22 cellular contexts compared by ENCODE assay signal in the genomic region with DNA sequence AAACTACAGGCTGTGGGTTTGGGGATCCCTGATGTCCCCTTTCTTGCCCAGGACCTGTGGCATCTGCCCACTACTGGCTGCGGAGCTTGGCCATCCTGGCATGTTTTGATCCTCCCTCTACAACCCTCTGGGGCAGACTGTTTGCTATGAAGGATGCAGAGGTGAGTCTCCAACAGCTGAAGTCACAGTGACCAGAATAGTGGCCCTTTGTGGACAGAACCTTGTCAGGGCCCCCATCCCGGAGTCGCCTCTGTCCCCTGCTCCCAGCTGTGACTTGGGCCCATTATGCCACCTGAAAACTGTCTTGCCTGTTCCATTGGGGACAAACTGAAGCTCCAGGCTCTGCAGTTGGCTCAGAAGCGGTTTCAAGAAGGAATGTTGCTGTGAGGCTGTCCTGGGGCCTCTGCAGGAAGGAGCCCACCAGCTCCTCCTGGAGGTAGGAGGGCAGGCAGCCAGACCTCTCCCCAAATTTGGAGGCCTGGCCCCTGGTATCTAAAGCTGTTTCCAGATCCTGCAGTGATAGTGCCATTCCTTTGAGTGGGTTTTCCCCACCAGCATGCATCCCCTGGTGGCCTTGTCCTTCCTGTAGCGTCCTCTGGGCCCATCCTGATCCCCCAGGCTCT.
DNase-seq lines count a peak whose midpoint lies in the region; ATAC-seq and TF ChIP-seq lines count a peak whose summit lies in the region.
"Had no signal": no experiment of that assay in that cellular context is flagged by ENCODE, and none has a peak within 500 bp of the region (broad histone marks: within the 10 kb centered on the region; RNA-seq: fewer than 3 reads in every experiment).

No MANE protein-coding gene starts in this region.

- H3K9me3 ChIP-seq in endodermal cell (ENCODE audit: control insufficient read depth, low read length) (no peaks in the 10 kb centered on the region), lower lobe of right lung (no peaks in the 10 kb centered on the region), heart left ventricle (no peaks in the 10 kb centered on the region)

- TF ChIP-seq CTCF in endodermal cell (conservative IDR thresholded peaks at IDR 0.05) (peak; percentile 65), lower lobe of right lung (IDR thresholded peaks at IDR 0.05) (no peak), heart left ventricle (IDR thresholded peaks at IDR 0.05) (no peak)

- H3K4me1 Mint-ChIP-seq in endodermal cell = no peaks in the 10 kb centered on the region
- no peaks in the 10 kb centered on the region for H3K4me1 Mint-ChIP-seq in activated CD4-positive, alpha-beta memory T cell treated with anti-CD3 and anti-CD28 coated beads for 36 hours (ENCODE audit: low read depth)
- H3K4me1 Mint-ChIP-seq: CD4-positive, alpha-beta memory T cell had no signal

- POLR2A ChIA-PET in activated CD4-positive, alpha-beta memory T cell treated with anti-CD3 and anti-CD28 coated beads for 36 hours (lab: Charles Lee) = no interaction called here

- peaks cover 2% of the 10 kb centered on the region for H3K27me3 Mint-ChIP-seq in endodermal cell (ENCODE audit: insufficient read depth)
- H3K27me3 Mint-ChIP-seq in activated CD4-positive, alpha-beta memory T cell treated with anti-CD3 and anti-CD28 coated beads for 36 hours = peaks cover 33% of the 10 kb centered on the region

- peak; percentile 77 for DNase-seq in H7
- DNase-seq in endodermal cell = peak; percentile 75
- peak; percentile 28 for DNase-seq in lower lobe of right lung
- no peak for DNase-seq in SIG-M5 (lab: John Stamatoyannopoulos, UW)
- DNase-seq in SHP77 treated with DMSO at 0.1 percent for 48 hours (lab: John Stamatoyannopoulos, UW) = no peak
- no peak for DNase-seq in heart left ventricle
- no peak for DNase-seq in activated CD4-positive, alpha-beta memory T cell treated with anti-CD3 and anti-CD28 coated beads for 36 hours
- DNase-seq: C1 segment of cervical spinal cord; CD4-positive, alpha-beta memory T cell; COR-L47; DMS53; KBM-7; MV-4-11; NCI-H1105; NCI-H146; NCI-H1930; NCI-H2107; NCI-H524 treated with DMSO at 0.1 percent for 48 hours; NCI-H774; PC-9; Right ventricle myocardium superior; SW 1271 had no signal

- CTCF ChIA-PET in activated CD4-positive, alpha-beta memory T cell treated with anti-CD3 and anti-CD28 coated beads for 36 hours (lab: Charles Lee) = no interaction called here

- H3K9ac ChIP-seq in endodermal cell (ENCODE audit: extremely low read depth, low read length, poor library complexity, severe bottlenecking) = no peak overlapping the region

- H3K27ac ChIP-seq in endodermal cell (ENCODE audit: low read depth, low read length) (no peak overlapping the region), lower lobe of right lung (no peak overlapping the region), heart left ventricle (no peak overlapping the region)
- H3K27ac ChIP-seq: PC-9 had no signal

- no peak overlapping the region for H3K4me3 ChIP-seq in H7 (ENCODE audit: insufficient read depth, low read depth, low read length)
- no peak overlapping the region for H3K4me3 ChIP-seq in endodermal cell (ENCODE audit: low read length)
- no peak overlapping the region for H3K4me3 ChIP-seq in lower lobe of right lung
- no peak overlapping the region for H3K4me3 ChIP-seq in heart left ventricle
- H3K4me3 ChIP-seq: PC-9 had no signal

- no peak for TF ChIP-seq POLR2A in heart left ventricle (IDR thresholded peaks at IDR 0.05)

- no peaks in the 10 kb centered on the region for H3K4me1 ChIP-seq in endodermal cell (ENCODE audit: control insufficient read depth, insufficient read depth, low read length)
- no peaks in the 10 kb centered on the region for H3K4me1 ChIP-seq in lower lobe of right lung
- peaks cover 0 to 6% (median 0%) of the 10 kb centered on the region in 12 donors for H3K4me1 ChIP-seq in heart left ventricle

- ATAC-seq in lower lobe of right lung (no peak), heart left ventricle (no peak)

- H3K27ac Mint-ChIP-seq in endodermal cell = no peak overlapping the region
- no peak overlapping the region for H3K27ac Mint-ChIP-seq in activated CD4-positive, alpha-beta memory T cell treated with anti-CD3 and anti-CD28 coated beads for 36 hours
- H3K27ac Mint-ChIP-seq: CD4-positive, alpha-beta memory T cell had no signal

- H3K36me3 Mint-ChIP-seq in endodermal cell (ENCODE audit: low read depth) = no peaks in the 10 kb centered on the region
- H3K36me3 Mint-ChIP-seq in activated CD4-positive, alpha-beta memory T cell treated with anti-CD3 and anti-CD28 coated beads for 36 hours = no peaks in the 10 kb centered on the region

- H3K36me3 ChIP-seq in H7 (replicated peaks; ENCODE audit: control insufficient read depth, insufficient read depth, low read length) (no peaks in the 10 kb centered on the region), endodermal cell (ENCODE audit: control insufficient read depth, insufficient read depth, low read length) (no peaks in the 10 kb centered on the region), lower lobe of right lung (no peaks in the 10 kb centered on the region), heart left ventricle (no peaks in the 10 kb centered on the region)

- peaks cover 3% of the 10 kb centered on the region; the same call in 1 of the 2 replicates for H3K27me3 ChIP-seq in H7 (ENCODE audit: control insufficient read depth, insufficient read depth, low read length)
- no peaks in the 10 kb centered on the region for H3K27me3 ChIP-seq in endodermal cell (ENCODE audit: control insufficient read depth, insufficient read depth, low read length, poor library complexity, severe bottlenecking)
- peaks cover 40% of the 10 kb centered on the region for H3K27me3 ChIP-seq in lower lobe of right lung (ENCODE audit: low read depth)
- H3K27me3 ChIP-seq in heart left ventricle = peaks cover 5 to 66% (median 32%) of the 10 kb centered on the region in 9 donors

- no peaks in the 10 kb centered on the region for H3K9me3 Mint-ChIP-seq in endodermal cell
- no peaks in the 10 kb centered on the region for H3K9me3 Mint-ChIP-seq in activated CD4-positive, alpha-beta memory T cell treated with anti-CD3 and anti-CD28 coated beads for 36 hours

- H3K4me3 Mint-ChIP-seq in endodermal cell = no peak overlapping the region
- H3K4me3 Mint-ChIP-seq in activated CD4-positive, alpha-beta memory T cell treated with anti-CD3 and anti-CD28 coated beads for 36 hours = no peak overlapping the region
- H3K4me3 Mint-ChIP-seq: CD4-positive, alpha-beta memory T cell had no signal

- intact Hi-C loops in lower lobe of right lung (cut with DNase I) (no loop called here), heart left ventricle (cut with DNase I) (loop anchor here in 1 of 10 donors (10.0 kb wide), 1 partner anchor 57 kb away; no protein-coding TSS in a partner anchor)
- intact Hi-C loops in activated CD4-positive, alpha-beta memory T cell treated with anti-CD3 and anti-CD28 coated beads for 36 hours (cut with micrococcal nuclease) = no loop called here

- WGBS in endodermal cell (ENCODE audit: insufficient coverage in 1 of 2, insufficient read length in 1 of 2), 2 experiments = 90 to 93% methylated on average over 2 to 5 of the region's 5 CpGs
- WGBS in heart left ventricle, 4 donors = 81 to 87% (median 85%) methylated on average over 5 of the region's 5 CpGs

Comparison
In these comparisons a context has a peak if more than half of its experiments do, and no peak if none do; other contexts are left out.
1. DNase-seq: peak in H7 (single experiment), endodermal cell (single experiment) and lower lobe of right lung (single experiment); none in SIG-M5 (single experiment), SHP77 treated with DMSO at 0.1 percent for 48 hours (single experiment), heart left ventricle (0 of 5) and activated CD4-positive, alpha-beta memory T cell treated with anti-CD3 and anti-CD28 coated beads for 36 hours (single experiment).